In genomic region chr7:132499065-132499464, GRCh38 we compare ENCODE assay signal across 23 cellular contexts.
"Had no signal": no experiment of that assay in that cellular context is flagged by ENCODE, and none has a peak within 500 bp of the region (broad histone marks: within the 10 kb centered on the region; RNA-seq: fewer than 3 reads in every experiment).

No MANE protein-coding gene starts in this region.

- DNase-seq: cerebellar nuclear complex; cortex of kidney; effector memory CD8-positive, alpha-beta T cell; immature natural killer cell; islet precursor cell; kidney glomerular epithelial cell; left colon; left ventricle myocardium superior; mesenchymal stem cell; midbrain; naive thymus-derived CD4-positive, alpha-beta T cell; nucleus accumbens; psoas muscle; right cardiac atrium; stimulated activated CD4-positive, alpha-beta T cell treated with anti-CD3 and anti-CD28 coated beads, Interleukin-15, amount 100 ng/mL, for 24 hours; stimulated activated CD4-positive, alpha-beta T cell treated with anti-CD3 and anti-CD28 coated beads, Interleukin-2, amount 100 ng/mL, for 48 hours; stimulated activated naive CD4-positive, alpha-beta T cell; stimulated activated naive CD8-positive, alpha-beta T cell treated with anti-CD3 and anti-CD28 coated beads, Interleukin-15, amount 100 ng/mL, for 72 hours; thyroid gland; trophoblast cell had no signal

- H3K27me3 Mint-ChIP-seq: stimulated activated naive CD8-positive, alpha-beta T cell treated with anti-CD3 and anti-CD28 coated beads, Interleukin-15, amount 100 ng/mL, for 72 hours had no signal

- H3K4me1 ChIP-seq: psoas muscle, thyroid gland had no signal

- H3K27ac Mint-ChIP-seq: naive thymus-derived CD4-positive, alpha-beta T cell; nephron had no signal

- H3K9me3 Mint-ChIP-seq: effector memory CD8-positive, alpha-beta T cell; immature natural killer cell; nephron; stimulated activated naive CD8-positive, alpha-beta T cell treated with anti-CD3 and anti-CD28 coated beads, Interleukin-15, amount 100 ng/mL, for 72 hours had no signal

- H3K27me3 ChIP-seq: thyroid gland had no signal

- ATAC-seq: effector memory CD8-positive, alpha-beta T cell; left colon; left ventricle myocardium superior; naive thymus-derived CD4-positive, alpha-beta T cell; psoas muscle; right cardiac atrium; stimulated activated naive CD8-positive, alpha-beta T cell treated with anti-CD3 and anti-CD28 coated beads, Interleukin-15, amount 100 ng/mL, for 72 hours had no signal

- H3K27ac ChIP-seq: psoas muscle, skin epidermis, thyroid gland had no signal

- H3K4me3 Mint-ChIP-seq: effector memory CD8-positive, alpha-beta T cell; immature natural killer cell; naive thymus-derived CD4-positive, alpha-beta T cell; nephron; stimulated activated naive CD8-positive, alpha-beta T cell treated with anti-CD3 and anti-CD28 coated beads, Interleukin-15, amount 100 ng/mL, for 72 hours had no signal

- H3K4me1 Mint-ChIP-seq: immature natural killer cell; stimulated activated naive CD8-positive, alpha-beta T cell treated with anti-CD3 and anti-CD28 coated beads, Interleukin-15, amount 100 ng/mL, for 72 hours had no signal

- H3K4me3 ChIP-seq: lung, psoas muscle, skin epidermis, thyroid gland had no signal

- H3K9me3 ChIP-seq: psoas muscle, thyroid gland had no signal

- H3K36me3 ChIP-seq: thyroid gland had no signal
